Comparison of ENCODE assay signal across 1 cellular context in genomic region chr17:43468746-43469544, GRCh38.
TF ChIP-seq lines count a peak whose summit lies in the region.

No MANE protein-coding gene starts in this region.

TF ChIP-seq in SK-N-SH treated with all-trans-retinoic acid at 6 μM for 48 hours, 23 proteins besides CTCF, POLR2A, EP300 and RAD21 (continued from another document):
- no peak for TF ChIP-seq BACH2 (CRISPR knock-in tag; IDR thresholded peaks at IDR 0.05; ENCODE audit: borderline replicate concordance)
